In genomic region chr11:65858354-65859133, GRCh38 we compare ENCODE assay signal across 1 cellular context.
TF ChIP-seq lines count a peak whose summit lies in the region.

No MANE protein-coding gene starts in this region.

TF ChIP-seq in K562, 482 proteins besides CTCF, POLR2A, EP300 and RAD21 (continued from another document):
- no peak for TF ChIP-seq ZNF318 (IDR thresholded peaks at IDR 0.05; ENCODE audit: borderline replicate concordance in 1 of 2, low read depth in 1 of 2)
- TF ChIP-seq GABPB2 (CRISPR knock-in tag; conservative IDR thresholded peaks at IDR 0.05), result no peak
- no peak for TF ChIP-seq FOSL1 (tag; conservative IDR thresholded peaks at IDR 0.05)
- TF ChIP-seq CCNT2 (IDR thresholded peaks at IDR 0.05; ENCODE audit: borderline replicate concordance, extremely low read depth, insufficient read length, low read depth, low read length), result no peak
- 0 out of 2 replicates have a peak, but pooled peaks have one; percentile 7 for TF ChIP-seq BCOR (IDR thresholded peaks at IDR 0.05)
- TF ChIP-seq POLR2G (IDR thresholded peaks at IDR 0.05; ENCODE audit: low read depth, low read length), result no peak
- TF ChIP-seq TARDBP (IDR thresholded peaks at IDR 0.05), result no peak
- TF ChIP-seq ZNF146 (CRISPR knock-in tag; IDR thresholded peaks at IDR 0.05; ENCODE audit: unreplicated experiment), result no peak
- TF ChIP-seq NCOR1 (IDR thresholded peaks at IDR 0.05), result no peak
- TF ChIP-seq CBX3 (IDR thresholded peaks at IDR 0.05; ENCODE audit: borderline replicate concordance in 1 of 2, low read length in 2 of 2), result no peak
- no peak for TF ChIP-seq ZNF41 (CRISPR knock-in tag; conservative IDR thresholded peaks at IDR 0.05)
- 0 out of 2 replicates have a peak, but pooled peaks have one; percentile 40 for TF ChIP-seq TRIM25 (IDR thresholded peaks at IDR 0.05; ENCODE audit: borderline replicate concordance)
- peak; percentile 59; the same call in 1 of the 2 replicates for TF ChIP-seq GTF2E2 (tag; IDR thresholded peaks at IDR 0.05)
- no peak for TF ChIP-seq SLC30A9 (CRISPR knock-in tag; IDR thresholded peaks at IDR 0.05)
- peak in 1 of 2 experiments; percentile 8; a peak in 1 of 4 replicates for TF ChIP-seq TEAD1 (CRISPR knock-in tag; IDR thresholded peaks at IDR 0.05)
